In genomic region chr19:18109363-18109730, GRCh38 we compare ENCODE assay signal across 8 cellular contexts. TPM values are rescaled to one million over a fixed set of nuclear protein-coding genes. Genes with fewer than 3 reads are reported as not detected.
DNase-seq lines count a peak whose midpoint lies in the region; ATAC-seq and TF ChIP-seq lines count a peak whose summit lies in the region.

No MANE protein-coding gene starts in this region.

- peaks cover 15 to 34% (median 26%) of the 10 kb centered on the region in 7 donors for H3K4me1 Mint-ChIP-seq in naive thymus-derived CD4-positive, alpha-beta T cell

- no peaks in the 10 kb centered on the region for H3K79me2 ChIP-seq in Loucy (ENCODE audit: insufficient read depth, low read length)

- no peaks in the 10 kb centered on the region for H3K9me2 ChIP-seq in Loucy (replicated peaks; ENCODE audit: low read depth, low read length)

- peak overlapping the region; percentile 70 to 91 (median 83) for H3K4me3 Mint-ChIP-seq in naive thymus-derived CD4-positive, alpha-beta T cell

- POLR2A ChIA-PET in AG04450 (lab: Yijun Ruan, JAX) = interaction anchor here (0.6 kb wide), 1 partner anchor 17 kb away, joined by 10 read pairs; no protein-coding TSS in a partner anchor
- POLR2A ChIA-PET in naive thymus-derived CD4-positive, alpha-beta T cell (lab: Charles Lee) = interaction anchor here (0.7 to 10.7 kb wide), 3 partner anchors 9 to 62 kb away, joined by 3 to 169 read pairs (median 27); partner anchors contain the start of genes IL12RB1 and MAST3

- H3K4me3 ChIP-seq in AG04450 (ENCODE audit: low read depth, low read length) (peak overlapping the region; percentile 77), Loucy (ENCODE audit: low read length, poor library complexity, severe bottlenecking) (peak overlapping the region; percentile 72), ectodermal cell (ENCODE audit: insufficient read depth, low read depth, low read length) (peak overlapping the region; percentile 64)
- H3K4me3 ChIP-seq in naive thymus-derived CD4-positive, alpha-beta T cell (ENCODE audit: low read length) = peak overlapping the region; percentile 72

- peak overlapping the region; percentile 87; the same call in 1 of the 2 replicates for H2AFZ ChIP-seq in Loucy (ENCODE audit: low read length)

- H3K36me3 Mint-ChIP-seq in naive thymus-derived CD4-positive, alpha-beta T cell = peaks cover 0 to 3% (median 0%) of the 10 kb centered on the region in 5 donors

- no peak for DNase-seq in AG04450 (ENCODE audit: low read depth, low spot score)
- DNase-seq in naive thymus-derived CD4-positive, alpha-beta T cell = no peak
- DNase-seq in D341Med (ENCODE audit: low spot score) = no peak
- no peak for DNase-seq in DMS79 (lab: John Stamatoyannopoulos, UW)

- H3K9ac ChIP-seq in Loucy (ENCODE audit: low read depth, low read length, poor library complexity, severe bottlenecking) = peak overlapping the region; percentile 46

- H3K4me1 ChIP-seq in Loucy (ENCODE audit: insufficient read depth, low read length, poor library complexity, severe bottlenecking) = peaks cover 17% of the 10 kb centered on the region
- H3K4me1 ChIP-seq in ectodermal cell (ENCODE audit: control insufficient read depth, insufficient read depth, low read length) = no peaks in the 10 kb centered on the region
- peaks cover 12 to 16% of the 10 kb centered on the region in 2 donors for H3K4me1 ChIP-seq in naive thymus-derived CD4-positive, alpha-beta T cell (ENCODE audit: control insufficient read depth in 2 of 2, insufficient read depth in 2 of 2, low read length in 2 of 2)

- whole genome bisulfite sequencing in ectodermal cell, 2 experiments = 38 to 45% methylated on average over 12 of the region's 12 CpGs

- H3K36me3 ChIP-seq in Loucy (ENCODE audit: insufficient read depth, low read length) (no peaks in the 10 kb centered on the region), ectodermal cell (ENCODE audit: control insufficient read depth, insufficient read depth, low read length) (no peaks in the 10 kb centered on the region)
- H3K36me3 ChIP-seq in naive thymus-derived CD4-positive, alpha-beta T cell (ENCODE audit: control insufficient read depth in 2 of 3, insufficient read depth in 3 of 3, low read length in 3 of 3) = no peaks in the 10 kb centered on the region

- H3K27ac ChIP-seq in AG04450 (ENCODE audit: low read depth, low read length) = no peak overlapping the region
- no peak overlapping the region for H3K27ac ChIP-seq in ectodermal cell (ENCODE audit: insufficient read depth, low read depth, low read length, poor library complexity, severe bottlenecking)
- peak overlapping the region; percentile 85 for H3K27ac ChIP-seq in naive thymus-derived CD4-positive, alpha-beta T cell (ENCODE audit: low read depth, low read length)

- CTCF ChIA-PET in AG04450 (lab: Charles Lee) = interaction anchor here (0.6 kb wide), 1 partner anchor 218 kb away, joined by 5 read pairs; no protein-coding TSS in a partner anchor
- CTCF ChIA-PET in naive thymus-derived CD4-positive, alpha-beta T cell (lab: Charles Lee) = interaction anchor here (0.9 to 4.6 kb wide), 8 partner anchors 10 to 170 kb away, joined by 3 to 25 read pairs (median 8); partner anchors contain the start of genes MAST3 and PIK3R2

- peak overlapping the region in 8 of 9 donors; percentile 79 to 96 (median 90) for H3K27ac Mint-ChIP-seq in naive thymus-derived CD4-positive, alpha-beta T cell

- TF ChIP-seq CTCF in AG04450 (IDR thresholded peaks at IDR 0.05; ENCODE audit: low read depth, low read length) (no peak), Loucy (conservative IDR thresholded peaks at IDR 0.05; ENCODE audit: low read length) (no peak)

- no peaks in the 10 kb centered on the region for H3F3A ChIP-seq in Loucy (ENCODE audit: low read depth)

- H3K27me3 Mint-ChIP-seq in naive thymus-derived CD4-positive, alpha-beta T cell = peaks cover 0 to 5% (median 0%) of the 10 kb centered on the region in 5 donors

- H3K27me3 ChIP-seq in AG04450 (ENCODE audit: control insufficient read depth, insufficient read depth, low read length) (peaks cover 3% of the 10 kb centered on the region), Loucy (ENCODE audit: insufficient read depth, low read length, poor library complexity, severe bottlenecking) (no peaks in the 10 kb centered on the region), ectodermal cell (ENCODE audit: control insufficient read depth, insufficient read depth, low read length, poor library complexity, severe bottlenecking) (peaks cover 32% of the 10 kb centered on the region)
- no peaks in the 10 kb centered on the region for H3K27me3 ChIP-seq in naive thymus-derived CD4-positive, alpha-beta T cell (ENCODE audit: control insufficient read depth in 2 of 2, insufficient read depth in 2 of 2, low read length in 2 of 2)

- H4K20me1 ChIP-seq in Loucy (ENCODE audit: insufficient read depth, low read length, poor library complexity, severe bottlenecking) = no peaks in the 10 kb centered on the region

- ATAC-seq in naive thymus-derived CD4-positive, alpha-beta T cell = peak; percentile 6
- no peak for ATAC-seq in HG03442 (IDR thresholded peaks at IDR 0.05; ENCODE audit: unreplicated experiment)
- ATAC-seq in HG03280 (IDR thresholded peaks at IDR 0.05; ENCODE audit: unreplicated experiment) = no peak

- no peaks in the 10 kb centered on the region for H3K9me3 Mint-ChIP-seq in naive thymus-derived CD4-positive, alpha-beta T cell

- H3K9me3 ChIP-seq in AG04450 (ENCODE audit: control insufficient read depth, insufficient read depth, low read length) (no peaks in the 10 kb centered on the region; the same call in 1 of the 2 replicates), Loucy (ENCODE audit: insufficient read depth, low read depth, low read length) (no peaks in the 10 kb centered on the region), ectodermal cell (ENCODE audit: control insufficient read depth, low read length) (no peaks in the 10 kb centered on the region)
- H3K9me3 ChIP-seq in naive thymus-derived CD4-positive, alpha-beta T cell (ENCODE audit: control insufficient read depth in 2 of 3, low read length in 3 of 3) = no peaks in the 10 kb centered on the region

- intact Hi-C loops in naive thymus-derived CD4-positive, alpha-beta T cell (cut with micrococcal nuclease) = no loop called here

- peak overlapping the region; percentile 83 for H3K4me2 ChIP-seq in Loucy (ENCODE audit: low read depth, low read length, poor library complexity, severe bottlenecking)

RNA-seq across cellular contexts. Expression of gene MAST3, which starts 11.8 kb away (rescaled TPM):
- 2.1 and 2.5 TPM in 2 replicates for polyA plus RNA-seq in AG04450 (2011; rRNA removed)
- 4.1 and 6.8 TPM in 2 replicates for polyA minus RNA-seq in AG04450 (2011; rRNA and poly(A)+ RNA removed)
- 9.7 TPM for polyA plus RNA-seq in ectodermal cell (2013, experiment 1 of 4)
- 8.0 TPM for polyA plus RNA-seq in ectodermal cell (2013, experiment 2 of 4)
- 6.9 TPM for polyA plus RNA-seq in ectodermal cell (2013, experiment 3 of 4)
- 7.7 TPM for polyA plus RNA-seq in ectodermal cell (2013, experiment 4 of 4)
- total RNA-seq in naive thymus-derived CD4-positive, alpha-beta T cell = 10 to 100 TPM; 36.0 to 58.7 (median 50.6) TPM
- polyA plus RNA-seq in naive thymus-derived CD4-positive, alpha-beta T cell = 10 to 100 TPM; 10.2 to 20.3 TPM

RNA-seq across cellular contexts. Expression of gene IL12RB1, which starts 22.6 kb away (rescaled TPM):
- 0.05 and 0.14 TPM in 2 replicates for polyA plus RNA-seq in AG04450 (2011; rRNA removed)
- polyA minus RNA-seq in AG04450 (2011; rRNA and poly(A)+ RNA removed) = not detected in 2 replicates
- not detected for polyA plus RNA-seq in ectodermal cell (2013, experiment 1 of 4)
- not detected for polyA plus RNA-seq in ectodermal cell (2013, experiment 2 of 4)
- polyA plus RNA-seq in ectodermal cell (2013, experiment 3 of 4) = not detected
- not detected for polyA plus RNA-seq in ectodermal cell (2013, experiment 4 of 4)
- total RNA-seq in naive thymus-derived CD4-positive, alpha-beta T cell = 100 to 1,000 TPM in 1 of 5 experiments, 10 to 100 TPM in 4; 17.7 to 110 (median 25.0) TPM
- 10 to 100 TPM; 17.6 to 24.1 TPM for polyA plus RNA-seq in naive thymus-derived CD4-positive, alpha-beta T cell

RNA-seq across cellular contexts. Expression of gene PIK3R2, which starts 43.6 kb away (rescaled TPM):
- 19.7 and 23.3 TPM in 2 replicates for polyA plus RNA-seq in AG04450 (2011; rRNA removed)
- polyA minus RNA-seq in AG04450 (2011; rRNA and poly(A)+ RNA removed) = 11.5 and 12.1 TPM in 2 replicates
- 73.4 TPM for polyA plus RNA-seq in ectodermal cell (2013, experiment 1 of 4)
- polyA plus RNA-seq in ectodermal cell (2013, experiment 2 of 4) = 77.9 TPM
- 59.4 TPM for polyA plus RNA-seq in ectodermal cell (2013, experiment 3 of 4)
- polyA plus RNA-seq in ectodermal cell (2013, experiment 4 of 4) = 63.4 TPM
- 10 to 100 TPM; 12.3 to 24.6 (median 16.4) TPM for total RNA-seq in naive thymus-derived CD4-positive, alpha-beta T cell
- polyA plus RNA-seq in naive thymus-derived CD4-positive, alpha-beta T cell = 1 to 10 TPM; 2.2 to 5.1 TPM

Comparison
In these comparisons a context has a peak if more than half of its experiments do, and no peak if none do; other contexts are left out.
1. RNA of gene IL12RB1, which starts 22.6 kb away (polyA plus RNA-seq): 17.6 to 24.1 TPM in naive thymus-derived CD4-positive, alpha-beta T cell; 0.05 to 0.14 TPM in AG04450; every median in the first group is over 10 times any median in the second.
2. Peak in every context shown above with its lines, with median percentiles within 50 percentile points of each other: H3K4me3 ChIP-seq.